In the genomic region with DNA sequence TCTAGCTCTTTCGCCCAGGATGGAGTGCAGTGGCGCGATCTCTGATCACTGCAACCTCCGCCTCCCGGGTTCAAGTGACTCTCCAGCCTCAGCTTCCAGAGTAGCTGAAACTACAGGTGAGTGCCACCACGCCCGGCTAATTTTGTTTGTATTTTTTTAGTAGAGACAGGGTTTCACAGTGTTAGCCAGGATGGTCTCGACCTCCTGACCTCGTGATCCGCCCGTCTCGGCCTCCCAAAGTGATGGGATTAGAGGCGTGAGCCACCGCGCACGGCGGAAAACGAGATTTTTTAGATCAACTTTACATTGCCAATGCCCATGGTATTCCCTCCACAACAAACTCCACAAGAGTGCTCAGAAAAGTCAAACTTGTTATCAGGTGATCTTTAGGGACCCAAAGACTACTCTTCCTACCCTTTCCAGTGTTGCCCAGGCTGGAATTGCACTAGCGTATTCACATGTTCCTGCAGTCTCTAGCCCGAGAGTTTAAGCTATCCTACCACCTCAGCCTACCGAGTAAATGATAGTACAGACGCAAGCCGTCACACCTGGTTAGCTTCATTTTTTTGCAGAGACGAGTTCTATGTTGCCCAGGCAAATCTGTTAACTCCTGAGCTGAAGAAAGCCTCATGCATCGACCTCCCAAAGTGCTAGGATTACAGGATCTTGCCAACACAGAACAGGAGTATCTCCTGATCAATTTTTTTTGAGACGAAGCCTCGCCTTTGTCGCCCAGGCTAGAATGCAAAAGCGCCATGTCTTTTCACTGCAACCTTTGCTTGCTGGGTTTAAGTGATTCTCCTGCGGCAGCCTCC, we compare ENCODE assay signal across 1 cellular context.
TF ChIP-seq lines count a peak whose summit lies in the region.

No MANE protein-coding gene starts in this region.

TF ChIP-seq in K562, 482 proteins besides CTCF, POLR2A, EP300 and RAD21 (continued from another document and continues in another):
- no peak for TF ChIP-seq ELF2 (CRISPR knock-in tag; IDR thresholded peaks at IDR 0.05)
- TF ChIP-seq EWSR1 (IDR thresholded peaks at IDR 0.05; ENCODE audit: borderline replicate concordance, low read depth, partially characterized antibody): peak; percentile 17
- TF ChIP-seq NR2C1 (IDR thresholded peaks at IDR 0.05): no peak; the same call in 1 of the 2 replicates
- no peak for TF ChIP-seq NR2C1 (tag; IDR thresholded peaks at IDR 0.05)
- TF ChIP-seq XRCC4 (IDR thresholded peaks at IDR 0.05; ENCODE audit: extremely low read depth, insufficient read depth, insufficient read length): no peak
- TF ChIP-seq, protein P1, sequence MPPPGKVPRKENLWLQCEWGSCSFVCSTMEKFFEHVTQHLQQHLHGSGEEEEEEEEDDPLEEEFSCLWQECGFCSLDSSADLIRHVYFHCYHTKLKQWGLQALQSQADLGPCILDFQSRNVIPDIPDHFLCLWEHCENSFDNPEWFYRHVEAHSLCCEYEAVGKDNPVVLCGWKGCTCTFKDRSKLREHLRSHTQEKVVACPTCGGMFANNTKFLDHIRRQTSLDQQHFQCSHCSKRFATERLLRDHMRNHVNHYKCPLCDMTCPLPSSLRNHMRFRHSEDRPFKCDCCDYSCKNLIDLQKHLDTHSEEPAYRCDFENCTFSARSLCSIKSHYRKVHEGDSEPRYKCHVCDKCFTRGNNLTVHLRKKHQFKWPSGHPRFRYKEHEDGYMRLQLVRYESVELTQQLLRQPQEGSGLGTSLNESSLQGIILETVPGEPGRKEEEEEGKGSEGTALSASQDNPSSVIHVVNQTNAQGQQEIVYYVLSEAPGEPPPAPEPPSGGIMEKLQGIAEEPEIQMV (tag; conservative IDR thresholded peaks at IDR 0.05; ENCODE audit: low read depth): no peak
- TF ChIP-seq NCOR1 (IDR thresholded peaks at IDR 0.05): peak; percentile 18; the same call in 1 of the 2 replicates
- no peak for TF ChIP-seq IFI16 (CRISPR knock-in tag; IDR thresholded peaks at IDR 0.05)
- TF ChIP-seq GTF2F1 (IDR thresholded peaks at IDR 0.05; ENCODE audit: low read depth, low read length): no peak
- peak; percentile 100 for TF ChIP-seq ZC3H4 (CRISPR knock-in tag; IDR thresholded peaks at IDR 0.05; ENCODE audit: borderline replicate concordance)
- TF ChIP-seq HEY1 (CRISPR knock-in tag; IDR thresholded peaks at IDR 0.05; ENCODE audit: borderline replicate concordance): 0 out of 2 replicates have a peak, but pooled peaks have one; percentile 7
- TF ChIP-seq SIX5 (IDR thresholded peaks at IDR 0.05; ENCODE audit: borderline replicate concordance in 1 of 2, insufficient read depth in 1 of 2, low read depth in 1 of 2, low read length in 2 of 2): no peak
- TF ChIP-seq ID3 (CRISPR knock-in tag; IDR thresholded peaks at IDR 0.05): no peak
- peak; percentile 38; the same call in 1 of the 2 replicates for TF ChIP-seq ID3 (tag; IDR thresholded peaks at IDR 0.05)
- peak; percentile 14; the same call in 1 of the 2 replicates for TF ChIP-seq PRMT5 (CRISPR knock-in tag; IDR thresholded peaks at IDR 0.05)
- TF ChIP-seq NFRKB (IDR thresholded peaks at IDR 0.05; ENCODE audit: low read depth): no peak
- TF ChIP-seq CXXC5 (CRISPR knock-in tag; IDR thresholded peaks at IDR 0.05): no peak
- no peak for TF ChIP-seq C11orf30 (IDR thresholded peaks at IDR 0.05; ENCODE audit: low read depth)
- 0 out of 2 replicates have a peak, but pooled peaks have one; percentile 3 for TF ChIP-seq HBP1 (CRISPR knock-in tag; IDR thresholded peaks at IDR 0.05)
- peak; percentile 65 for TF ChIP-seq ETS1 (conservative IDR thresholded peaks at IDR 0.05; ENCODE audit: control insufficient read depth, low read depth, low read length)
- TF ChIP-seq ZNF79 (CRISPR knock-in tag; IDR thresholded peaks at IDR 0.05; ENCODE audit: low read depth): no peak
- TF ChIP-seq, protein P2, sequence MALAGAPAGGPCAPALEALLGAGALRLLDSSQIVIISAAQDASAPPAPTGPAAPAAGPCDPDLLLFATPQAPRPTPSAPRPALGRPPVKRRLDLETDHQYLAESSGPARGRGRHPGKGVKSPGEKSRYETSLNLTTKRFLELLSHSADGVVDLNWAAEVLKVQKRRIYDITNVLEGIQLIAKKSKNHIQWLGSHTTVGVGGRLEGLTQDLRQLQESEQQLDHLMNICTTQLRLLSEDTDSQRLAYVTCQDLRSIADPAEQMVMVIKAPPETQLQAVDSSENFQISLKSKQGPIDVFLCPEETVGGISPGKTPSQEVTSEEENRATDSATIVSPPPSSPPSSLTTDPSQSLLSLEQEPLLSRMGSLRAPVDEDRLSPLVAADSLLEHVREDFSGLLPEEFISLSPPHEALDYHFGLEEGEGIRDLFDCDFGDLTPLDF (CRISPR knock-in tag; IDR thresholded peaks at IDR 0.05): peak; percentile 80
- no peak for TF ChIP-seq ELF1 (tag; IDR thresholded peaks at IDR 0.05)
- TF ChIP-seq MYC (IDR thresholded peaks at IDR 0.05; ENCODE audit: low read depth, low read length): no peak; the same call in 1 of the 2 replicates
- peak; percentile 62; the same call in 1 of the 2 replicates for TF ChIP-seq MYC (CRISPR knock-in tag; IDR thresholded peaks at IDR 0.05; ENCODE audit: borderline replicate concordance, low read depth)
- peak; percentile 84; the same call in 1 of the 2 replicates for TF ChIP-seq ZBTB1 (CRISPR knock-in tag; IDR thresholded peaks at IDR 0.05; ENCODE audit: borderline replicate concordance, low read depth)
- peak; percentile 82; the same call in 1 of the 2 replicates for TF ChIP-seq ZBTB26 (CRISPR knock-in tag; IDR thresholded peaks at IDR 0.05)
- TF ChIP-seq ARID4B (CRISPR knock-in tag; IDR thresholded peaks at IDR 0.05): peak; percentile 67; the same call in 1 of the 2 replicates
- peak in 1 of 2 experiments; percentile 61; a peak in 2 of 4 replicates for TF ChIP-seq NONO (IDR thresholded peaks at IDR 0.05; ENCODE audit: low read depth in 2 of 2, low read length in 1 of 2)
- TF ChIP-seq TEAD1 (CRISPR knock-in tag; IDR thresholded peaks at IDR 0.05): peak in 1 of 2 experiments; percentile 62; a peak in 2 of 4 replicates
- TF ChIP-seq TARDBP (IDR thresholded peaks at IDR 0.05): no peak; the same call in 1 of the 2 replicates
- TF ChIP-seq MYBL2 (IDR thresholded peaks at IDR 0.05; ENCODE audit: low read depth): no peak
- no peak for TF ChIP-seq MYBL2 (CRISPR knock-in tag; IDR thresholded peaks at IDR 0.05; ENCODE audit: borderline replicate concordance)
- no peak for TF ChIP-seq HES1 (IDR thresholded peaks at IDR 0.05; ENCODE audit: low read depth)
- TF ChIP-seq SIN3B (IDR thresholded peaks at IDR 0.05; ENCODE audit: low read depth): 0 out of 2 replicates have a peak, but pooled peaks have one; percentile 13
- TF ChIP-seq, protein P3, sequence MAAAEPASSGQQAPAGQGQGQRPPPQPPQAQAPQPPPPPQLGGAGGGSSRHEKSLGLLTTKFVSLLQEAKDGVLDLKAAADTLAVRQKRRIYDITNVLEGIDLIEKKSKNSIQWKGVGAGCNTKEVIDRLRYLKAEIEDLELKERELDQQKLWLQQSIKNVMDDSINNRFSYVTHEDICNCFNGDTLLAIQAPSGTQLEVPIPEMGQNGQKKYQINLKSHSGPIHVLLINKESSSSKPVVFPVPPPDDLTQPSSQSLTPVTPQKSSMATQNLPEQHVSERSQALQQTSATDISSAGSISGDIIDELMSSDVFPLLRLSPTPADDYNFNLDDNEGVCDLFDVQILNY (CRISPR knock-in tag; IDR thresholded peaks at IDR 0.05): peak; percentile 99
- TF ChIP-seq NELFE (IDR thresholded peaks at IDR 0.05; ENCODE audit: insufficient read depth, insufficient read length): no peak
- TF ChIP-seq, protein P4, sequence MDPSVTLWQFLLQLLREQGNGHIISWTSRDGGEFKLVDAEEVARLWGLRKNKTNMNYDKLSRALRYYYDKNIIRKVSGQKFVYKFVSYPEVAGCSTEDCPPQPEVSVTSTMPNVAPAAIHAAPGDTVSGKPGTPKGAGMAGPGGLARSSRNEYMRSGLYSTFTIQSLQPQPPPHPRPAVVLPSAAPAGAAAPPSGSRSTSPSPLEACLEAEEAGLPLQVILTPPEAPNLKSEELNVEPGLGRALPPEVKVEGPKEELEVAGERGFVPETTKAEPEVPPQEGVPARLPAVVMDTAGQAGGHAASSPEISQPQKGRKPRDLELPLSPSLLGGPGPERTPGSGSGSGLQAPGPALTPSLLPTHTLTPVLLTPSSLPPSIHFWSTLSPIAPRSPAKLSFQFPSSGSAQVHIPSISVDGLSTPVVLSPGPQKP (CRISPR knock-in tag; IDR thresholded peaks at IDR 0.05): no peak
- no peak for TF ChIP-seq SMARCB1 (IDR thresholded peaks at IDR 0.05; ENCODE audit: insufficient read length, low read depth)
- TF ChIP-seq STAT5B (CRISPR knock-in tag; IDR thresholded peaks at IDR 0.05): no peak
- TF ChIP-seq DNMT1 (IDR thresholded peaks at IDR 0.05): no peak
- TF ChIP-seq SUPT5H (IDR thresholded peaks at IDR 0.05): peak; percentile 62
- no peak for TF ChIP-seq HDAC1 (IDR thresholded peaks at IDR 0.05)
- no peak for TF ChIP-seq ZNF707 (CRISPR knock-in tag; conservative IDR thresholded peaks at IDR 0.05)
- no peak for TF ChIP-seq ZKSCAN3 (CRISPR knock-in tag; IDR thresholded peaks at IDR 0.05)
- TF ChIP-seq ZFP1 (CRISPR knock-in tag; IDR thresholded peaks at IDR 0.05): no peak
- TF ChIP-seq ZBTB34 (CRISPR knock-in tag; IDR thresholded peaks at IDR 0.05): no peak; the same call in 1 of the 2 replicates
- no peak for TF ChIP-seq SMAD2 (IDR thresholded peaks at IDR 0.05; ENCODE audit: low read depth, low read length)
